1 cellular context compared by ENCODE assay signal in the genomic region with DNA sequence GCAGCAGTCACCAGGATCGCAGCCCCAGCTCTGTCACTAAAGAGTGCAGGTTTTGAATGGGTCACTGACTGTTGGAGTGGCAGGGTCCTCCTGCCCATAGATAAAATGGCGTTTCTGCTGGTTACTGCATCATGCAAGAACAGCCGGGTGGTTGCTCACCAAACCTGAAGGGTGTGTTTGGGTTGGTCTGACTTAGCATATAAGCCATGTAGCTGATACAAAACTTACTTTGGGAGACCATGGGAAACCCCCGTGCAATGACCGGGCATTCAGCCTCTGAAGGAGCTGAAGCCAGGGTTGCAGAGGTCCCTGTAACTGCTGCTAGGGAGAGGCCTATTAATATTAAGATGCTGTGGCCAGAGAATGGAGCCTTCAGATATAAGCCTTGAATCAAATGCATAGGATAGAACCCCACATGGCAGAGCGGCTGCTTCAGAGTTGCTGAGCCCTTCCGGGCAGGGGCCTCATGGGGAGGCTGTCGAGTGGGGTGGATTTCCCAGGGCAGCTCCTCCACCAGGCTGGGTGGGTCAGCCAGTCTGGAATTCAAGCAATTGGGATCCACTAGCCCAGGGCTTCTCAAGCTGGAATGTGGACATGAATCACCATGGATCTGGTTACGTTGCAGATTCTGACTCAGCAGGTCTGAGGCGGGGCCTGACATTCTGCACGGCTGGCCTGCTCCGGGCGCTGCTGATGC.
TF ChIP-seq lines count a peak whose summit lies in the region.

No MANE protein-coding gene starts in this region.

TF ChIP-seq in H1, 55 proteins besides CTCF, POLR2A, EP300 and RAD21 (continued from another document):
- no peak for TF ChIP-seq CTBP2 (IDR thresholded peaks at IDR 0.05; ENCODE audit: borderline replicate concordance, insufficient read depth, insufficient read length, low read length)
- TF ChIP-seq BACH1 (IDR thresholded peaks at IDR 0.05; ENCODE audit: low read length), result peak; percentile 70
- peak; percentile 66; the same call in 1 of the 2 replicates for TF ChIP-seq TEAD4 (IDR thresholded peaks at IDR 0.05; ENCODE audit: low read depth, low read length)
- TF ChIP-seq, protein P1, sequence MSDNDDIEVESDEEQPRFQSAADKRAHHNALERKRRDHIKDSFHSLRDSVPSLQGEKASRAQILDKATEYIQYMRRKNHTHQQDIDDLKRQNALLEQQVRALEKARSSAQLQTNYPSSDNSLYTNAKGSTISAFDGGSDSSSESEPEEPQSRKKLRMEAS (IDR thresholded peaks at IDR 0.05), result no peak
- TF ChIP-seq CBX8 (IDR thresholded peaks at IDR 0.05; ENCODE audit: borderline replicate concordance, low read depth, low read length), result no peak
